Comparison of ENCODE assay signal across 8 cellular contexts in genomic region chr6:157380779-157381561, GRCh38. TPM values are rescaled to one million over a fixed set of nuclear protein-coding genes. Genes with fewer than 3 reads are reported as not detected.
DNase-seq lines count a peak whose midpoint lies in the region.

ZDHHC14 (plus strand) TSS chr6:157381190.

- H3K4me2 ChIP-seq in GM23248 (ENCODE audit: unreplicated experiment) (peak within 1 kb of the TSS; percentile 89), Karpas-422 (ENCODE audit: low read depth, low read length, poor library complexity, severe bottlenecking) (peak within 1 kb of the TSS; percentile 95), neuronal stem cell (ENCODE audit: insufficient read depth, low read length, poor library complexity, severe bottlenecking) (peak within 1 kb of the TSS; percentile 92)

- H3K36me3 ChIP-seq in GM23248 (ENCODE audit: low read depth) (no peaks in the 10 kb centered on the region), Karpas-422 (ENCODE audit: insufficient read depth, low read length) (no peaks in the 10 kb centered on the region), SJSA1 (peaks cover 13% of the 10 kb centered on the region; the same call in 1 of the 2 replicates), neuronal stem cell (replicated peaks in 1 of 2; ENCODE audit: control insufficient read depth in 2 of 2, insufficient read depth in 2 of 2, low read length in 2 of 2) (no peaks in the 10 kb centered on the region), subcutaneous abdominal adipose tissue (ENCODE audit: control insufficient read depth in 5 of 5, insufficient read depth in 5 of 5, low read length in 5 of 5) (no peaks in the 10 kb centered on the region)

- H3K4me3 ChIP-seq in GM23248 (peak within 1 kb of the TSS; percentile 93), Karpas-422 (ENCODE audit: low read length) (peak within 1 kb of the TSS; percentile 98), SJSA1 (peak within 1 kb of the TSS; percentile 80), neuronal stem cell (ENCODE audit: low read length in 2 of 2) (peak within 1 kb of the TSS; percentile 87 to 91), subcutaneous abdominal adipose tissue (ENCODE audit: low read depth in 1 of 5, low read length in 5 of 5) (peak within 1 kb of the TSS; percentile 80 to 95 (median 88))

- H4K20me1 ChIP-seq in GM23248 (ENCODE audit: insufficient read depth) (no peaks in the 10 kb centered on the region), Karpas-422 (ENCODE audit: insufficient read depth, low read depth, low read length) (no peaks in the 10 kb centered on the region)

- peak within 1 kb of the TSS; percentile 86 for H3K23ac ChIP-seq in neuronal stem cell (ENCODE audit: low read depth, low read length, poor library complexity)

- H3K4me1 ChIP-seq in GM23248 (ENCODE audit: insufficient read depth) (no peaks in the 10 kb centered on the region), Karpas-422 (ENCODE audit: low read length) (peaks cover 13% of the 10 kb centered on the region), SJSA1 (replicated peaks) (peaks cover 17% of the 10 kb centered on the region), neuronal stem cell (ENCODE audit: control insufficient read depth in 2 of 2, insufficient read depth in 1 of 2, low read depth in 1 of 2, low read length in 2 of 2) (peaks cover 0 to 8% of the 10 kb centered on the region in 2 donors), subcutaneous abdominal adipose tissue (ENCODE audit: control insufficient read depth in 5 of 5, insufficient read depth in 5 of 5, low read length in 5 of 5) (peaks cover 5 to 22% (median 18%) of the 10 kb centered on the region in 5 donors)

- H3K9ac ChIP-seq in GM23248 (peak within 1 kb of the TSS; percentile 79), Karpas-422 (ENCODE audit: low read length) (peak within 1 kb of the TSS; percentile 98), neuronal stem cell (ENCODE audit: low read depth, low read length, poor library complexity) (peak within 1 kb of the TSS; percentile 87), subcutaneous abdominal adipose tissue (ENCODE audit: low read length in 5 of 5) (peak within 1 kb of the TSS; percentile 68 to 90 (median 87))

- peak within 1 kb of the TSS; percentile 94 for H3K18ac ChIP-seq in neuronal stem cell (ENCODE audit: low read length)

- H3K4ac ChIP-seq in neuronal stem cell (ENCODE audit: low read length) = no peak within 1 kb of the TSS

- H3K9me3 ChIP-seq in GM23248 (ENCODE audit: low read depth) (no peaks in the 10 kb centered on the region), Karpas-422 (ENCODE audit: low read length) (no peaks in the 10 kb centered on the region), SJSA1 (replicated peaks) (no peaks in the 10 kb centered on the region), neuronal stem cell (replicated peaks in 1 of 2; ENCODE audit: control insufficient read depth in 2 of 2, insufficient read depth in 1 of 2, low read depth in 1 of 2, low read length in 2 of 2) (no peaks in the 10 kb centered on the region), subcutaneous abdominal adipose tissue (ENCODE audit: control insufficient read depth in 5 of 5, low read length in 5 of 5) (no peaks in the 10 kb centered on the region)

- peak within 1 kb of the TSS; percentile 56 for H3K27ac ChIP-seq in GM23248
- peak within 1 kb of the TSS; percentile 35 for H3K27ac ChIP-seq in Karpas-422 (ENCODE audit: low read length)
- peak within 1 kb of the TSS; percentile 66 for H3K27ac ChIP-seq in SJSA1
- H3K27ac ChIP-seq in neuronal stem cell (replicated peaks; ENCODE audit: low read length) = peak within 1 kb of the TSS; percentile 71
- peak within 1 kb of the TSS; percentile 77 for H3K27ac ChIP-seq in subcutaneous abdominal adipose tissue (ENCODE audit: low read depth, low read length)

- H3K27me3 ChIP-seq in GM23248 (replicated peaks; ENCODE audit: insufficient read depth) (no peaks in the 10 kb centered on the region), Karpas-422 (ENCODE audit: low read length) (no peaks in the 10 kb centered on the region), SJSA1 (replicated peaks) (no peaks in the 10 kb centered on the region), neuronal stem cell (ENCODE audit: control insufficient read depth in 3 of 3, insufficient read depth in 3 of 3, low read depth in 1 of 3, low read length in 3 of 3) (peaks cover 0 to 8% (median 3%) of the 10 kb centered on the region in 3 experiments), subcutaneous abdominal adipose tissue (ENCODE audit: control insufficient read depth in 5 of 5, insufficient read depth in 4 of 5, low read length in 5 of 5) (peaks cover 0 to 9% (median 0%) of the 10 kb centered on the region in 5 donors)

- in situ Hi-C loops in GM23248 (cut with MboI) = no loop called here

- H3K79me1 ChIP-seq in neuronal stem cell (ENCODE audit: low read depth, low read length) = peaks cover 2% of the 10 kb centered on the region

- no peaks in the 10 kb centered on the region for H3F3A ChIP-seq in GM23248 (ENCODE audit: insufficient read depth)

- H2AFZ ChIP-seq in GM23248 = peak within 1 kb of the TSS; percentile 98
- H2AFZ ChIP-seq in Karpas-422 (ENCODE audit: low read length) = peak within 1 kb of the TSS; percentile 34
- H2AFZ ChIP-seq in neuronal stem cell (ENCODE audit: low read length) = peak within 1 kb of the TSS; percentile 78

- WGBS in GM23248 (ENCODE audit: low coverage in 1 of 2, low lambda C conversion rate in 2 of 2, missing lambda C conversion rate in 2 of 2), 2 experiments = 1 to 2% methylated on average over 48 to 60 of the region's 106 CpGs
- WGBS in neuronal stem cell (ENCODE audit: extremely low coverage in 2 of 2, insufficient read length in 2 of 2, insufficient replicate concordance in 1 of 2), 2 donors = no CpG with 5 or more reads among the region's 106 CpGs

- H3K14ac ChIP-seq in neuronal stem cell (ENCODE audit: low read length) = peak within 1 kb of the TSS; percentile 78

- peak within 1 kb of the TSS; percentile 57 for H2BK5ac ChIP-seq in neuronal stem cell (ENCODE audit: low read length)

- H3K9me2 ChIP-seq in GM23248 (ENCODE audit: insufficient read depth) (no peaks in the 10 kb centered on the region), Karpas-422 (replicated peaks; ENCODE audit: insufficient read depth, low read length) (no peaks in the 10 kb centered on the region)

- H2AK5ac ChIP-seq in neuronal stem cell (ENCODE audit: low read depth, low read length) = no peak within 1 kb of the TSS

- peak within 1 kb of the TSS; percentile 60 for H2BK15ac ChIP-seq in neuronal stem cell (ENCODE audit: low read length)

- peak within 1 kb of the TSS; percentile 81 for H2BK120ac ChIP-seq in neuronal stem cell (ENCODE audit: low read depth, low read length)

- no peak within 1 kb of the TSS for H4K8ac ChIP-seq in neuronal stem cell (ENCODE audit: low read depth, low read length)

- H3K79me2 ChIP-seq in GM23248 (ENCODE audit: insufficient read depth) (peaks cover 14% of the 10 kb centered on the region; the same call in 1 of the 2 replicates), Karpas-422 (ENCODE audit: low read length) (no peaks in the 10 kb centered on the region)

- DNase-seq in EL (peak; percentile 90), GM23248 (peak; percentile 94), Karpas-422 (peak; percentile 93), SJSA1 (ENCODE audit: low read depth in 1 of 2, low spot score in 2 of 2) (peak; percentile 89 to 91), foreskin melanocyte (peak; percentile 83), neuronal stem cell (ENCODE audit: low spot score) (peak; percentile 69)
- DNase-seq in activated naive CD4-positive, alpha-beta T cell treated with Interleukin-2 at 50 U/mL for 16 hours = peak; percentile 92

- no peak within 1 kb of the TSS for H4K91ac ChIP-seq in neuronal stem cell (ENCODE audit: low read depth, low read length, poor library complexity)

- H2BK12ac ChIP-seq in neuronal stem cell (ENCODE audit: low read length) = no peak within 1 kb of the TSS

RNA-seq across cellular contexts. Expression of gene ZDHHC14, which starts in this region (rescaled TPM):
- 4.5 and 5.3 TPM in 2 replicates for total RNA-seq in GM23248 (2014; rRNA removed; shearing (Covaris generic))
- 0.94 and 1.4 TPM in 2 replicates for polyA plus RNA-seq in GM23248 (2016; fragmentation: Nextera tagmentation; extraction: Ambion mirVana)
- 0.18 and 1.1 TPM in 2 replicates for total RNA-seq in Karpas-422 (2014; rRNA removed; shearing (Covaris generic); ENCODE audit: low replicate concordance)
- total RNA-seq in SJSA1 (2014; rRNA removed; shearing (Covaris generic)) = 5.7 and 8.4 TPM in 2 replicates
- 9.4 TPM for polyA plus RNA-seq in neuronal stem cell (2013, experiment 1 of 2)
- 9.2 TPM for polyA plus RNA-seq in neuronal stem cell (2013, experiment 2 of 2)

Comparison
In these comparisons a context has a peak if more than half of its experiments do, and no peak if none do; other contexts are left out.
1. Peak in every context shown above with its lines: DNase-seq, H3K4me3 ChIP-seq and H3K27ac ChIP-seq.
2. H2AFZ ChIP-seq: peak in every context shown above with its lines; median percentile 98 in GM23248; 78 in neuronal stem cell; 34 in Karpas-422.